In genomic region chr9:132988244-132989013, GRCh38 we compare ENCODE assay signal across 23 cellular contexts. TPM values are rescaled to one million over a fixed set of nuclear protein-coding genes. Genes with fewer than 3 reads are reported as not detected.
"Had no signal": no experiment of that assay in that cellular context is flagged by ENCODE, and none has a peak within 500 bp of the region (broad histone marks: within the 10 kb centered on the region; RNA-seq: fewer than 3 reads in every experiment).

No MANE protein-coding gene starts in this region.

- H3K9me3 ChIP-seq: heart left ventricle, mucosa of descending colon, sigmoid colon, suprapubic skin, thyroid gland had no signal

- FAIRE-seq: frontal cortex, islet of Langerhans, urothelium cell line had no signal

- H3K27ac ChIP-seq: dorsolateral prefrontal cortex, heart left ventricle, sigmoid colon, skin epidermis, suprapubic skin, thyroid gland had no signal

- H3K4me1 ChIP-seq: sigmoid colon, thyroid gland had no signal

- H3K4me3 ChIP-seq: dorsolateral prefrontal cortex, heart left ventricle, mucosa of descending colon, sigmoid colon, skin epidermis, suprapubic skin, thyroid gland had no signal

- H3K27me3 ChIP-seq: thyroid gland had no signal

- ATAC-seq: esophagus mucosa, heart left ventricle, mucosa of descending colon had no signal

- H3K36me3 ChIP-seq: heart left ventricle, sigmoid colon, suprapubic skin, thyroid gland had no signal

- DNase-seq: cortex of kidney; dorsolateral prefrontal cortex; effector CD8-positive, alpha-beta T cell; heart left ventricle; hypothalamus; kidney glomerular epithelial cell; mammary epithelial cell; mucosa of descending colon; sigmoid colon; stimulated activated CD4-positive, alpha-beta T cell treated with anti-CD3 and anti-CD28 coated beads, Interleukin-2, amount 100 ng/mL, for 24 hours; stimulated activated CD4-positive, alpha-beta T cell treated with anti-CD3 and anti-CD28 coated beads, Interleukin-4, amount 100 ng/mL, for 4 hours; stimulated activated naive CD4-positive, alpha-beta T cell; thyroid gland had no signal

RNA-seq across cellular contexts. Expression of gene GFI1B, which starts 9.9 kb away (rescaled TPM):
- total RNA-seq: esophagus mucosa, glomerular endothelial cell, mammary epithelial cell, myocyte, omental fat pad, pulmonary artery endothelial cell, suprapubic skin had no signal
- polyA plus RNA-seq: mammary epithelial cell had no signal
